In genomic region chr12:40505327-40505726, GRCh38 we compare ENCODE assay signal across 27 cellular contexts.
"Had no signal": no experiment of that assay in that cellular context is flagged by ENCODE, and none has a peak within 500 bp of the region (broad histone marks: within the 10 kb centered on the region; RNA-seq: fewer than 3 reads in every experiment).

No MANE protein-coding gene starts in this region.

- H3K9ac ChIP-seq: KMS-11, SK-N-SH had no signal

- H3K9me2 ChIP-seq: SK-N-SH had no signal

- H3K9me3 ChIP-seq: SK-N-SH had no signal

- H3K27ac Mint-ChIP-seq: IgD-negative memory B cell; T-cell; T-helper 1 cell treated with Interleukin-12 subunit alpha and Interleukin-12 subunit beta and Interleukin-4 antibody, amounts not matched to agents 30 μg/mL and 1 μg/mL, for 36 hours had no signal

- H3K9me3 Mint-ChIP-seq: T-helper 1 cell treated with Interleukin-12 subunit alpha and Interleukin-12 subunit beta and Interleukin-4 antibody, amounts not matched to agents 30 μg/mL and 1 μg/mL, for 36 hours had no signal

- DNase-seq: NCI-H1092, NCI-H1105 treated with DMSO at 0.1 percent for 48 hours, NCI-H1417 treated with DMSO at 0.1 percent for 48 hours, NCI-H146, NCI-H1694 treated with DMSO at 0.1 percent for 48 hours, NCI-H1930, NCI-H2081, NCI-H2171, NCI-H226, NCI-H446, NCI-H510A, NCI-H524 treated with DMSO at 0.1 percent for 48 hours, NCI-H69, NCI-H774, PC-3, SHP77, SK-N-SH, SW 1271, T-cell had no signal

- H3K4me3 Mint-ChIP-seq: IgD-negative memory B cell; T-cell; T-helper 1 cell treated with Interleukin-12 subunit alpha and Interleukin-12 subunit beta and Interleukin-4 antibody, amounts not matched to agents 30 μg/mL and 1 μg/mL, for 36 hours had no signal

- H3K27me3 Mint-ChIP-seq: IgD-negative memory B cell, T-cell had no signal

- H3K4me3 ChIP-seq: K562 had no signal

- H3K4me2 ChIP-seq: KMS-11, SK-N-SH had no signal

- H3K27ac ChIP-seq: HL-60, KMS-11, RWPE1 had no signal

- FAIRE-seq: HTR-8/SVneo, K562 had no signal

- H3K36me3 Mint-ChIP-seq: T-cell had no signal

- ATAC-seq: K562, Panc1, PC-3, T-cell had no signal
